19 cellular contexts compared by ENCODE assay signal in genomic region chr5:169538935-169539334, GRCh38. TPM values are rescaled to one million over a fixed set of nuclear protein-coding genes. Genes with fewer than 3 reads are reported as not detected.
DNase-seq lines count a peak whose midpoint lies in the region; ATAC-seq and TF ChIP-seq lines count a peak whose summit lies in the region.
"Had no signal": no experiment of that assay in that cellular context is flagged by ENCODE, and none has a peak within 500 bp of the region (broad histone marks: within the 10 kb centered on the region; RNA-seq: fewer than 3 reads in every experiment).

No MANE protein-coding gene starts in this region.

- H3K4me3 ChIP-seq in body of pancreas: no peak overlapping the region
- no peak overlapping the region for H3K4me3 ChIP-seq in heart right ventricle
- no peak overlapping the region for H3K4me3 ChIP-seq in stomach
- H3K4me3 ChIP-seq: GM23248, Peyer's patch, SJSA1 had no signal

- no peak for TF ChIP-seq CTCF in body of pancreas (IDR thresholded peaks at IDR 0.05)
- no peak for TF ChIP-seq CTCF in heart right ventricle (IDR thresholded peaks at IDR 0.05)
- TF ChIP-seq CTCF in stomach (IDR thresholded peaks at IDR 0.05): no peak

- intact Hi-C loops in body of pancreas (cut with DNase I) (no loop called here), heart right ventricle (cut with DNase I) (no loop called here), stomach (cut with DNase I; ENCODE audit: low total_unique reads) (no loop called here)

- no peak overlapping the region for H3K27ac ChIP-seq in body of pancreas
- H3K27ac ChIP-seq in heart right ventricle: no peak overlapping the region
- H3K27ac ChIP-seq in stomach: no peak overlapping the region
- H3K27ac ChIP-seq: GM23248, Peyer's patch, SJSA1 had no signal

- DNase-seq in body of pancreas: peak in 3 of 4 donors; percentile 16 to 45 (median 19)
- peak; percentile 17 to 56 for DNase-seq in heart right ventricle
- DNase-seq in left lobe of liver (ENCODE audit: low spot score): peak; percentile 86
- peak; percentile 53 for DNase-seq in stomach
- DNase-seq in HCEC 1CT: no peak
- DNase-seq in NCI-H82 (lab: John Stamatoyannopoulos, UW): no peak
- DNase-seq: CD4-positive, CD25-positive, alpha-beta regulatory T cell; DMS79 treated with DMSO at 0.1 percent for 48 hours; GM23248; H9; KG1; NCI-H1105; NCI-H2029 treated with DMSO at 0.1 percent for 48 hours; NCI-H345; NCI-H524; NCI-H774 had no signal

- H3K4me1 ChIP-seq in body of pancreas: no peaks in the 10 kb centered on the region
- peaks cover 0 to 8% (median 0%) of the 10 kb centered on the region in 9 donors for H3K4me1 ChIP-seq in heart right ventricle
- peaks cover 0 to 11% (median 3%) of the 10 kb centered on the region in 4 donors for H3K4me1 ChIP-seq in stomach
- H3K4me1 ChIP-seq: Peyer's patch, SJSA1 had no signal

- ATAC-seq in body of pancreas (no peak), heart right ventricle (peak in 7 of 8 donors; percentile 61 to 85 (median 74)), left lobe of liver (peak; percentile 100), GM18909 (IDR thresholded peaks at IDR 0.05; ENCODE audit: poor library complexity, unreplicated experiment) (no peak)

- H3K36me3 ChIP-seq in body of pancreas (replicated peaks in 1 of 2; ENCODE audit: insufficient read depth in 1 of 2, low read depth in 2 of 2) (no peaks in the 10 kb centered on the region), heart right ventricle (no peaks in the 10 kb centered on the region), stomach (no peaks in the 10 kb centered on the region)
- H3K36me3 ChIP-seq: Peyer's patch, SJSA1 had no signal

- WGBS in body of pancreas, 2 donors: 6 to 8% methylated on average over 1 of the region's 1 CpG
- WGBS in heart right ventricle, 2 donors: 29 to 50% methylated on average over 1 of the region's 1 CpG
- WGBS in stomach, 5 donors: 15 to 40% (median 28%) methylated on average over 1 of the region's 1 CpG

- TF ChIP-seq EP300 in stomach (IDR thresholded peaks at IDR 0.05): no peak

- H3K9me3 ChIP-seq in body of pancreas (no peaks in the 10 kb centered on the region), heart right ventricle (peaks cover 0 to 11% (median 0%) of the 10 kb centered on the region in 11 donors), stomach (peaks cover 0 to 9% (median 4%) of the 10 kb centered on the region in 4 donors)
- H3K9me3 ChIP-seq: Peyer's patch had no signal

- H3K27me3 ChIP-seq in body of pancreas: no peaks in the 10 kb centered on the region
- no peaks in the 10 kb centered on the region for H3K27me3 ChIP-seq in heart right ventricle
- H3K27me3 ChIP-seq in stomach: no peaks in the 10 kb centered on the region
- H3K27me3 ChIP-seq: Peyer's patch, SJSA1 had no signal

- TF ChIP-seq POLR2A in body of pancreas (IDR thresholded peaks at IDR 0.05) (no peak), stomach (IDR thresholded peaks at IDR 0.05) (no peak)

RNA-seq across cellular contexts. Expression of gene SPDL1, which starts 44.6 kb away (rescaled TPM):
- total RNA-seq in body of pancreas: 10 to 100 TPM in 1 of 2 donors, 1 to 10 TPM in 1; 3.6 to 12.9 TPM
- total RNA-seq in heart right ventricle: 1 to 10 TPM; 2.9 to 5.7 (median 4.2) TPM
- 1 to 10 TPM; 4.0 TPM for polyA plus RNA-seq in heart right ventricle
- 1.8 TPM for total RNA-seq in left lobe of liver
- 100 to 1,000 TPM in 1 of 5 donors, 10 to 100 TPM in 2, 1 to 10 TPM in 2; 4.8 to 140 (median 13.6) TPM for total RNA-seq in stomach
- polyA plus RNA-seq in stomach: 1 to 10 TPM; 5.4 to 5.7 (median 5.4) TPM

Comparison
In these comparisons a context has a peak if more than half of its experiments do, and no peak if none do; other contexts are left out.
1. ATAC-seq: peak in heart right ventricle (7 of 8) and left lobe of liver (single experiment); none in body of pancreas (single experiment) and GM18909 (single experiment).
2. DNase-seq: peak in body of pancreas (3 of 4), heart right ventricle (2 of 2), left lobe of liver (single experiment) and stomach (single experiment); none in HCEC 1CT (single experiment) and NCI-H82 (single experiment).